ENCODE assay signal across 1 cellular context in genomic region chr1:158101944-158102343, GRCh38.
TF ChIP-seq lines count a peak whose summit lies in the region.

No MANE protein-coding gene starts in this region.

TF ChIP-seq in H1, 55 proteins besides CTCF, POLR2A, EP300 and RAD21 (continued from another document):
- TF ChIP-seq, protein P1, sequence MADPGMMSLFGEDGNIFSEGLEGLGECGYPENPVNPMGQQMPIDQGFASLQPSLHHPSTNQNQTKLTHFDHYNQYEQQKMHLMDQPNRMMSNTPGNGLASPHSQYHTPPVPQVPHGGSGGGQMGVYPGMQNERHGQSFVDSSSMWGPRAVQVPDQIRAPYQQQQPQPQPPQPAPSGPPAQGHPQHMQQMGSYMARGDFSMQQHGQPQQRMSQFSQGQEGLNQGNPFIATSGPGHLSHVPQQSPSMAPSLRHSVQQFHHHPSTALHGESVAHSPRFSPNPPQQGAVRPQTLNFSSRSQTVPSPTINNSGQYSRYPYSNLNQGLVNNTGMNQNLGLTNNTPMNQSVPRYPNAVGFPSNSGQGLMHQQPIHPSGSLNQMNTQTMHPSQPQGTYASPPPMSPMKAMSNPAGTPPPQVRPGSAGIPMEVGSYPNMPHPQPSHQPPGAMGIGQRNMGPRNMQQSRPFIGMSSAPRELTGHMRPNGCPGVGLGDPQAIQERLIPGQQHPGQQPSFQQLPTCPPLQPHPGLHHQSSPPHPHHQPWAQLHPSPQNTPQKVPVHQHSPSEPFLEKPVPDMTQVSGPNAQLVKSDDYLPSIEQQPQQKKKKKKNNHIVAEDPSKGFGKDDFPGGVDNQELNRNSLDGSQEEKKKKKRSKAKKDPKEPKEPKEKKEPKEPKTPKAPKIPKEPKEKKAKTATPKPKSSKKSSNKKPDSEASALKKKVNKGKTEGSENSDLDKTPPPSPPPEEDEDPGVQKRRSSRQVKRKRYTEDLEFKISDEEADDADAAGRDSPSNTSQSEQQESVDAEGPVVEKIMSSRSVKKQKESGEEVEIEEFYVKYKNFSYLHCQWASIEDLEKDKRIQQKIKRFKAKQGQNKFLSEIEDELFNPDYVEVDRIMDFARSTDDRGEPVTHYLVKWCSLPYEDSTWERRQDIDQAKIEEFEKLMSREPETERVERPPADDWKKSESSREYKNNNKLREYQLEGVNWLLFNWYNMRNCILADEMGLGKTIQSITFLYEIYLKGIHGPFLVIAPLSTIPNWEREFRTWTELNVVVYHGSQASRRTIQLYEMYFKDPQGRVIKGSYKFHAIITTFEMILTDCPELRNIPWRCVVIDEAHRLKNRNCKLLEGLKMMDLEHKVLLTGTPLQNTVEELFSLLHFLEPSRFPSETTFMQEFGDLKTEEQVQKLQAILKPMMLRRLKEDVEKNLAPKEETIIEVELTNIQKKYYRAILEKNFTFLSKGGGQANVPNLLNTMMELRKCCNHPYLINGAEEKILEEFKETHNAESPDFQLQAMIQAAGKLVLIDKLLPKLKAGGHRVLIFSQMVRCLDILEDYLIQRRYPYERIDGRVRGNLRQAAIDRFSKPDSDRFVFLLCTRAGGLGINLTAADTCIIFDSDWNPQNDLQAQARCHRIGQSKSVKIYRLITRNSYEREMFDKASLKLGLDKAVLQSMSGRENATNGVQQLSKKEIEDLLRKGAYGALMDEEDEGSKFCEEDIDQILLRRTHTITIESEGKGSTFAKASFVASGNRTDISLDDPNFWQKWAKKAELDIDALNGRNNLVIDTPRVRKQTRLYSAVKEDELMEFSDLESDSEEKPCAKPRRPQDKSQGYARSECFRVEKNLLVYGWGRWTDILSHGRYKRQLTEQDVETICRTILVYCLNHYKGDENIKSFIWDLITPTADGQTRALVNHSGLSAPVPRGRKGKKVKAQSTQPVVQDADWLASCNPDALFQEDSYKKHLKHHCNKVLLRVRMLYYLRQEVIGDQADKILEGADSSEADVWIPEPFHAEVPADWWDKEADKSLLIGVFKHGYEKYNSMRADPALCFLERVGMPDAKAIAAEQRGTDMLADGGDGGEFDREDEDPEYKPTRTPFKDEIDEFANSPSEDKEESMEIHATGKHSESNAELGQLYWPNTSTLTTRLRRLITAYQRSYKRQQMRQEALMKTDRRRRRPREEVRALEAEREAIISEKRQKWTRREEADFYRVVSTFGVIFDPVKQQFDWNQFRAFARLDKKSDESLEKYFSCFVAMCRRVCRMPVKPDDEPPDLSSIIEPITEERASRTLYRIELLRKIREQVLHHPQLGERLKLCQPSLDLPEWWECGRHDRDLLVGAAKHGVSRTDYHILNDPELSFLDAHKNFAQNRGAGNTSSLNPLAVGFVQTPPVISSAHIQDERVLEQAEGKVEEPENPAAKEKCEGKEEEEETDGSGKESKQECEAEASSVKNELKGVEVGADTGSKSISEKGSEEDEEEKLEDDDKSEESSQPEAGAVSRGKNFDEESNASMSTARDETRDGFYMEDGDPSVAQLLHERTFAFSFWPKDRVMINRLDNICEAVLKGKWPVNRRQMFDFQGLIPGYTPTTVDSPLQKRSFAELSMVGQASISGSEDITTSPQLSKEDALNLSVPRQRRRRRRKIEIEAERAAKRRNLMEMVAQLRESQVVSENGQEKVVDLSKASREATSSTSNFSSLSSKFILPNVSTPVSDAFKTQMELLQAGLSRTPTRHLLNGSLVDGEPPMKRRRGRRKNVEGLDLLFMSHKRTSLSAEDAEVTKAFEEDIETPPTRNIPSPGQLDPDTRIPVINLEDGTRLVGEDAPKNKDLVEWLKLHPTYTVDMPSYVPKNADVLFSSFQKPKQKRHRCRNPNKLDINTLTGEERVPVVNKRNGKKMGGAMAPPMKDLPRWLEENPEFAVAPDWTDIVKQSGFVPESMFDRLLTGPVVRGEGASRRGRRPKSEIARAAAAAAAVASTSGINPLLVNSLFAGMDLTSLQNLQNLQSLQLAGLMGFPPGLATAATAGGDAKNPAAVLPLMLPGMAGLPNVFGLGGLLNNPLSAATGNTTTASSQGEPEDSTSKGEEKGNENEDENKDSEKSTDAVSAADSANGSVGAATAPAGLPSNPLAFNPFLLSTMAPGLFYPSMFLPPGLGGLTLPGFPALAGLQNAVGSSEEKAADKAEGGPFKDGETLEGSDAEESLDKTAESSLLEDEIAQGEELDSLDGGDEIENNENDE (IDR thresholded peaks at IDR 0.05; ENCODE audit: insufficient replicate concordance, low read length) = no peak
- TF ChIP-seq HDAC6 (IDR thresholded peaks at IDR 0.05; ENCODE audit: low read depth, low read length) = no peak
